ENCODE assay signal across 8 cellular contexts in the genomic region with DNA sequence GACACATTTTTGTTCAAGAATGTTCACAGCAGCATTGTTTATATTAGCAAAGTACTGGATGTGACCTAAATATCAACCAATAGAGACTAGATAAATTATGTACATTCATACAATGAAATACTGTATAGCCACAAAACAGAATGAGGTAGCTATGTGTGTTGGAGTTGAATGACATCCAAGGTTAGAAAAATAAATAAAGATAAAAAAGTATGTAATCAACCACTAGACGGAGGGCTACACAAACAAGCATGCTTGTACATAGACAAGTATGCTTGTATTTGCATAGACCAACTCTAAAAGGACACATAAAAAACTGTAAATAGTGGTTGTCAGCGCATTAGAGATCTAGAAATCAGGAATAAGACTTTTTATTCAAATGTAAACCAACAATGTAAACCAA.
DNase-seq lines count a peak whose midpoint lies in the region; ATAC-seq, FAIRE-seq and TF ChIP-seq lines count a peak whose summit lies in the region.

No MANE protein-coding gene starts in this region.

- DNase-seq in OCI-M1 (lab: John Stamatoyannopoulos, UW) (peak; percentile 3), T1000 (lab: John Stamatoyannopoulos, UW) (no peak)

- H2AFZ ChIP-seq in parathyroid adenoma: no peak overlapping the region

- FAIRE-seq in endometrium (lab: Jason Lieb, UNC): peak; percentile 74

- no peaks in the 10 kb centered on the region; the same call in 1 of the 2 replicates for H3K36me3 ChIP-seq in ES-I3 (ENCODE audit: insufficient read depth, low read length)
- H3K36me3 ChIP-seq in parathyroid adenoma (ENCODE audit: control insufficient read depth, insufficient read depth, low read length): no peaks in the 10 kb centered on the region

- peaks cover 18% of the 10 kb centered on the region for H3K79me2 ChIP-seq in parathyroid adenoma

- peaks cover 9% of the 10 kb centered on the region for H3K4me1 ChIP-seq in ES-I3 (ENCODE audit: insufficient read depth, low read length)
- H3K4me1 ChIP-seq in parathyroid adenoma: peaks cover 14% of the 10 kb centered on the region

- no peaks in the 10 kb centered on the region for H3K27me3 ChIP-seq in parathyroid adenoma (ENCODE audit: control insufficient read depth, insufficient read depth, low read length)

- peaks cover 8% of the 10 kb centered on the region; the same call in 1 of the 2 replicates for H3K9me3 ChIP-seq in ES-I3 (ENCODE audit: control insufficient read depth, insufficient read depth, low read length)
- H3K9me3 ChIP-seq in parathyroid adenoma (ENCODE audit: control insufficient read depth, low read length): no peaks in the 10 kb centered on the region

- no peak overlapping the region for H3K27ac ChIP-seq in parathyroid adenoma

- no peak for ATAC-seq in GM21786 (IDR thresholded peaks at IDR 0.05; ENCODE audit: unreplicated experiment)
- ATAC-seq in HG02571 (IDR thresholded peaks at IDR 0.05; ENCODE audit: unreplicated experiment): no peak
- no peak for ATAC-seq in activated CD4-positive, CD25-positive, alpha-beta regulatory T cell treated with anti-CD3 and anti-CD28 coated beads, Interleukin-2, amount 50 U/mL, for 24 hours

- peak overlapping the region; percentile 90 for H3K4me2 ChIP-seq in parathyroid adenoma (ENCODE audit: low read length)

- peak overlapping the region; percentile 38 for H3K4me3 ChIP-seq in parathyroid adenoma (ENCODE audit: low read depth, low read length)

- TF ChIP-seq CTCF in parathyroid adenoma (IDR thresholded peaks at IDR 0.05): no peak

- H3K9ac ChIP-seq in ES-I3 (ENCODE audit: low read depth, low read length) (peak overlapping the region; percentile 85; the same call in 1 of the 2 replicates), parathyroid adenoma (no peak overlapping the region)
